22 cellular contexts compared by ENCODE assay signal in genomic region chr18:62211323-62211828, GRCh38. TPM values are rescaled to one million over a fixed set of nuclear protein-coding genes. Genes with fewer than 3 reads are reported as not detected.
DNase-seq lines count a peak whose midpoint lies in the region; ATAC-seq, FAIRE-seq and TF ChIP-seq lines count a peak whose summit lies in the region.
"Had no signal": no experiment of that assay in that cellular context is flagged by ENCODE, and none has a peak within 500 bp of the region (broad histone marks: within the 10 kb centered on the region; RNA-seq: fewer than 3 reads in every experiment).

No MANE protein-coding gene starts in this region.

- TF ChIP-seq CTCF in right lobe of liver (IDR thresholded peaks at IDR 0.05) = no peak

- H3K27ac ChIP-seq in right lobe of liver = no peak overlapping the region
- H3K27ac ChIP-seq: 22Rv1; BLaER1 treated with 17β-estradiol and CSF1 and Interleukin-3, amounts not matched to agents 10 nM and 100 nM had no signal

- H3K36me3 Mint-ChIP-seq in T-helper 2 cell treated with Interferon-gamma antibody and Interleukin-4, amounts not matched to agents 5 μg/mL and 100 μg/mL, for 36 hours (ENCODE audit: low read depth) = peaks cover 39% of the 10 kb centered on the region

- peaks cover 13% of the 10 kb centered on the region for H3K4me1 Mint-ChIP-seq in T-helper 2 cell treated with Interferon-gamma antibody and Interleukin-4, amounts not matched to agents 5 μg/mL and 100 μg/mL, for 36 hours (ENCODE audit: low read depth)

- H3K27me3 ChIP-seq in right lobe of liver = no peaks in the 10 kb centered on the region
- H3K27me3 ChIP-seq: BE2C; BLaER1 treated with 17β-estradiol and CSF1 and Interleukin-3, amounts not matched to agents 10 nM and 100 nM had no signal

- H3K4me3 Mint-ChIP-seq in T-helper 2 cell treated with Interferon-gamma antibody and Interleukin-4, amounts not matched to agents 5 μg/mL and 100 μg/mL, for 36 hours = no peak overlapping the region
- H3K4me3 Mint-ChIP-seq: CD14-positive monocyte; CD4-positive, alpha-beta T cell; CD8-positive, alpha-beta memory T cell; HFFc6 had no signal

- peaks cover 6% of the 10 kb centered on the region for H3K9me3 Mint-ChIP-seq in T-helper 2 cell treated with Interferon-gamma antibody and Interleukin-4, amounts not matched to agents 5 μg/mL and 100 μg/mL, for 36 hours
- H3K9me3 Mint-ChIP-seq: CD4-positive, alpha-beta T cell; CD8-positive, alpha-beta memory T cell had no signal

- H3K4me3 ChIP-seq in right lobe of liver = no peak overlapping the region
- H3K4me3 ChIP-seq: BLaER1 treated with 17β-estradiol and CSF1 and Interleukin-3, amounts not matched to agents 10 nM and 100 nM; GM12878; HAP-1 had no signal

- TF ChIP-seq POLR2A in GM12891 (IDR thresholded peaks at IDR 0.05; ENCODE audit: low read depth, low read length) = no peak
- no peak for TF ChIP-seq POLR2A in right lobe of liver (IDR thresholded peaks at IDR 0.05)

- peaks cover 0 to 6% (median 0%) of the 10 kb centered on the region in 4 donors for H3K36me3 ChIP-seq in right lobe of liver
- H3K36me3 ChIP-seq: BE2C had no signal

- intact Hi-C loops in left colon (cut with DNase I, micrococcal nuclease) = no loop called here
- intact Hi-C loops in right lobe of liver (cut with DNase I) = no loop called here

- FAIRE-seq in GM12891 (lab: Jason Lieb, UNC) = peak; percentile 38
- FAIRE-seq: GM12878, H54 had no signal

- DNase-seq in GM12891 (ENCODE audit: insufficient read length, low spot score) (no peak), left colon (no peak), right lobe of liver (no peak), germinal center (ENCODE audit: low spot score) (no peak)
- DNase-seq in T-helper 2 cell treated with Interferon-gamma antibody and Interleukin-4, amounts not matched to agents 5 μg/mL and 100 μg/mL, for 36 hours (ENCODE audit: low spot score) = no peak
- DNase-seq: AML-193; BE2C; CD4-positive, alpha-beta T cell; CD8-positive, alpha-beta memory T cell; DMS 273 treated with DMSO at 0.1 percent for 48 hours; DMS79; EL; GDM1; GOT3; HFFc6 had no signal

- no peak overlapping the region for H3K27ac Mint-ChIP-seq in T-helper 2 cell treated with Interferon-gamma antibody and Interleukin-4, amounts not matched to agents 5 μg/mL and 100 μg/mL, for 36 hours
- H3K27ac Mint-ChIP-seq: CD4-positive, alpha-beta T cell; HFFc6 had no signal

- H3K9me3 ChIP-seq in right lobe of liver = no peaks in the 10 kb centered on the region
- H3K9me3 ChIP-seq: BE2C, HAP-1 had no signal

- H3K27me3 Mint-ChIP-seq in T-helper 2 cell treated with Interferon-gamma antibody and Interleukin-4, amounts not matched to agents 5 μg/mL and 100 μg/mL, for 36 hours (ENCODE audit: low read depth) = no peaks in the 10 kb centered on the region
- H3K27me3 Mint-ChIP-seq: CD4-positive, alpha-beta T cell had no signal

- H3K4me1 ChIP-seq in right lobe of liver = peaks cover 0 to 9% (median 3%) of the 10 kb centered on the region in 4 donors
- H3K4me1 ChIP-seq: BE2C, HAP-1 had no signal

- ATAC-seq in left colon = peak; percentile 84
- ATAC-seq in right lobe of liver = peak in 3 of 4 donors; percentile 32 to 54 (median 53)
- ATAC-seq in HG02610 (IDR thresholded peaks at IDR 0.05; ENCODE audit: unreplicated experiment) = no peak
- ATAC-seq: GM12878 had no signal

TF ChIP-seq in GM12891, 5 proteins besides CTCF, POLR2A, EP300 and RAD21:
- no peak for TF ChIP-seq POU2F2 (IDR thresholded peaks at IDR 0.05; ENCODE audit: low read depth, low read length)
- TF ChIP-seq PAX5 (IDR thresholded peaks at IDR 0.05; ENCODE audit: insufficient read depth, low read length, severe bottlenecking) = no peak
- TF ChIP-seq POLR2AphosphoS5 (IDR thresholded peaks at IDR 0.05; ENCODE audit: low read depth, low read length) = no peak
- no peak for TF ChIP-seq SPI1 (IDR thresholded peaks at IDR 0.05; ENCODE audit: low read depth, low read length)
- TF ChIP-seq TAF1 (IDR thresholded peaks at IDR 0.05; ENCODE audit: low read depth, low read length) = no peak
TF ChIP-seq in GM12891: peak in this region for 0.

RNA-seq across cellular contexts. Expression of gene RELCH, which starts 24.3 kb away (rescaled TPM):
- polyA plus RNA-seq in GM12891 (2012; ENCODE audit: low read depth, missing spikeins) = 6.9 TPM
- total RNA-seq in left colon (10 to 100 TPM; 46.9 to 61.1 TPM), right lobe of liver (10 to 100 TPM in 5 of 6 experiments, 1 to 10 TPM in 1; 9.7 to 16.7 (median 11.5) TPM)

RNA-seq across cellular contexts. Expression of gene PIGN, which starts 24.5 kb away (rescaled TPM):
- polyA plus RNA-seq in GM12891 (2012; ENCODE audit: low read depth, missing spikeins) = 6.4 TPM
- total RNA-seq in left colon (10 to 100 TPM; 35.7 to 46.6 TPM), right lobe of liver (10 to 100 TPM in 5 of 6 experiments, 1 to 10 TPM in 1; 8.2 to 17.8 (median 13.0) TPM)
